Comparison of ENCODE assay signal across 11 cellular contexts in the genomic region with DNA sequence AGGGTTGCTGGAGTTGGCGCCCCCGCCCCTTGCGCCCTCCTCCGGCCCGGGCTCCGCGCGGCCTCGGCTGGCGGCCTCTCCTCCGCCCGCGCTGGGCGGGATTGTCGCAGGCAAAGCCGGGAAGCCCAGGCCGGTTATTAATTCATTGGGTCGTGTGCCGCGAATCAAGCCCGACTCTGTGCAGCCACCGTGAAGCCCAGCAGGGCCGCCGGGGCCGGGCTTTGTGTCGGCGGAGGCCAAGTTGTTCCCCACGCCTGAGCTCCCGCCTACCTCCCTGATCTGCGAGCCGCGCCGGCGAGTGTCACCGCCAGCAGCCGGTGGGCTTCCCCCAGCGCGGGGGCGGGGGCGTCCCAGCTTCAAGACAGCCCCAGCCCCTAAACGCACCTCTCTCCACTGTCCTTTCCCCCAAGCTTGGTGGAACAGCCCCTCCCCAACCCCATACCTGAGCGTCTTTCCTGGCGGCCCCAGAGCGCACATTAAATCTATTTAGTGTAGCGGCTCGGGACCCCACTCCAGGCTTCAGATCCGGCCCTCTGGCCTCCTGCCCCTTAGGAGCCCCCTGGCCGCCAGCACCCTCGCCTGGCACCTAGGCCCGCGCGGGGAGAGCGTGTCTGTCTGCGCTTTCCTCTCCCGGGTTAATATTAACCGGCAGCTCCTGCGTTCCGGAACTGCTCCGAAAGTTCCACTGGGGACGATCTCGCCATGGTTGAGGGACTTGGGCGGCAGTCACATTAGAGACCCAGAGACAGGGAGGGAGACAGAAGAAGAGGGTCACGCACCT. TPM values are rescaled to one million over a fixed set of nuclear protein-coding genes. Genes with fewer than 3 reads are reported as not detected.
DNase-seq lines count a peak whose midpoint lies in the region; ATAC-seq, FAIRE-seq and TF ChIP-seq lines count a peak whose summit lies in the region.
"Had no signal": no experiment of that assay in that cellular context is flagged by ENCODE, and none has a peak within 500 bp of the region (broad histone marks: within the 10 kb centered on the region; RNA-seq: fewer than 3 reads in every experiment).

No MANE protein-coding gene starts in this region.

- no peak overlapping the region for H3K27ac ChIP-seq in PC-3 (ENCODE audit: low read length)
- peak overlapping the region; percentile 89 to 96 for H3K27ac ChIP-seq in kidney (ENCODE audit: low read depth in 2 of 2, low read length in 2 of 2)
- no peak overlapping the region for H3K27ac ChIP-seq in spleen

- H3K27me3 Mint-ChIP-seq in T-helper 1 cell treated with Interleukin-12 subunit alpha and Interleukin-12 subunit beta and Interleukin-4 antibody, amounts not matched to agents 30 μg/mL and 1 μg/mL, for 36 hours (ENCODE audit: low read depth) = peaks cover 79% of the 10 kb centered on the region

- H3K79me2 ChIP-seq in PC-3 (ENCODE audit: low read length) = no peaks in the 10 kb centered on the region

- H2AFZ ChIP-seq in PC-3 (ENCODE audit: low read length) = peak overlapping the region; percentile 77

- peak overlapping the region; percentile 65 for H3K4me3 ChIP-seq in PC-3 (ENCODE audit: low read length)
- H3K4me3 ChIP-seq in kidney (ENCODE audit: low read length in 2 of 2) = peak overlapping the region; percentile 45 to 64
- H3K4me3 ChIP-seq in spleen = peak overlapping the region in 7 of 8 donors; percentile 5 to 52 (median 13)

- H4K20me1 ChIP-seq in PC-3 (ENCODE audit: low read length) = no peaks in the 10 kb centered on the region

- FAIRE-seq in kidney (lab: Jason Lieb, UNC) = no peak

- no peak overlapping the region for H3K9ac ChIP-seq in PC-3 (ENCODE audit: low read length)
- H3K9ac ChIP-seq in kidney (ENCODE audit: low read length in 2 of 2) = peak overlapping the region in 1 of 2 donors; percentile 71

- DNase-seq in T-helper 1 cell (no peak), PC-3 (peak; percentile 14), kidney (peak; percentile 89), spleen (peak; percentile 52), SW 1271 (lab: John Stamatoyannopoulos, UW) (no peak), EL (no peak)
- DNase-seq: BE2C; Karpas-422; stimulated activated CD8-positive, alpha-beta memory T cell treated with anti-CD3 and anti-CD28 coated beads, Interleukin-4, amount 100 ng/mL, for 48 hours had no signal

- H3K9me2 ChIP-seq in PC-3 (replicated peaks; ENCODE audit: low read length) = no peaks in the 10 kb centered on the region

- H3K4me2 ChIP-seq in PC-3 (ENCODE audit: low read length) = peak overlapping the region; percentile 92

- peaks cover 27% of the 10 kb centered on the region for H3K4me1 ChIP-seq in PC-3 (ENCODE audit: insufficient read depth, low read length)
- peaks cover 0 to 19% of the 10 kb centered on the region in 2 donors for H3K4me1 ChIP-seq in kidney (ENCODE audit: control insufficient read depth in 1 of 2, insufficient read depth in 1 of 2, low read depth in 1 of 2, low read length in 2 of 2)
- H3K4me1 ChIP-seq in spleen = peaks cover 32 to 91% (median 66%) of the 10 kb centered on the region in 6 donors
- H3K4me1 ChIP-seq: BE2C had no signal

- WGBS in spleen, 5 donors = 1 to 6% (median 2%) methylated on average over 31 to 63 of the region's 63 CpGs

- CTCF ChIA-PET in PC-3 (lab: Charles Lee) = interaction anchor here (1.0 kb wide), 1 partner anchor 154 kb away, joined by 3 read pairs; no protein-coding TSS in a partner anchor

- H3K4me1 Mint-ChIP-seq in T-helper 1 cell treated with Interleukin-12 subunit alpha and Interleukin-12 subunit beta and Interleukin-4 antibody, amounts not matched to agents 30 μg/mL and 1 μg/mL, for 36 hours (ENCODE audit: low read depth) = peaks cover 16% of the 10 kb centered on the region

- no peaks in the 10 kb centered on the region for H3K9me3 Mint-ChIP-seq in T-helper 1 cell treated with Interleukin-12 subunit alpha and Interleukin-12 subunit beta and Interleukin-4 antibody, amounts not matched to agents 30 μg/mL and 1 μg/mL, for 36 hours

- ATAC-seq in PC-3 (no peak), HG03139 (IDR thresholded peaks at IDR 0.05; ENCODE audit: unreplicated experiment) (no peak)

- H3K27ac Mint-ChIP-seq in T-helper 1 cell treated with Interleukin-12 subunit alpha and Interleukin-12 subunit beta and Interleukin-4 antibody, amounts not matched to agents 30 μg/mL and 1 μg/mL, for 36 hours = peak overlapping the region; percentile 41

- no peaks in the 10 kb centered on the region for H3F3A ChIP-seq in PC-3 (ENCODE audit: low read length, unreplicated experiment)

- intact Hi-C loops in PC-3 (cut with micrococcal nuclease) (no loop called here), kidney (cut with DNase I) (no loop called here), spleen (cut with DNase I; ENCODE audit: low total_unique reads) (no loop called here)

- H3K4me3 Mint-ChIP-seq in T-helper 1 cell treated with Interleukin-12 subunit alpha and Interleukin-12 subunit beta and Interleukin-4 antibody, amounts not matched to agents 30 μg/mL and 1 μg/mL, for 36 hours = no peak overlapping the region

- POLR2A ChIA-PET in PC-3 (lab: Charles Lee; ENCODE audit: unreplicated experiment) = no interaction called here

- no peak for TF ChIP-seq POLR2A in spleen (IDR thresholded peaks at IDR 0.05)

- H3K27me3 ChIP-seq in PC-3 (ENCODE audit: low read length) (peaks cover 52% of the 10 kb centered on the region), spleen (replicated peaks in 1 of 7) (peaks cover 5 to 100% (median 97%) of the 10 kb centered on the region in 7 donors)

- H3K9me3 ChIP-seq in PC-3 (ENCODE audit: low read length) = no peaks in the 10 kb centered on the region
- H3K9me3 ChIP-seq in kidney (ENCODE audit: control insufficient read depth in 1 of 2, low read length in 2 of 2) = no peaks in the 10 kb centered on the region
- H3K9me3 ChIP-seq in spleen = no peaks in the 10 kb centered on the region
- H3K9me3 ChIP-seq: BE2C had no signal

- H3K36me3 ChIP-seq in PC-3 (ENCODE audit: low read depth, low read length) (no peaks in the 10 kb centered on the region), kidney (ENCODE audit: control insufficient read depth in 1 of 2, insufficient read depth in 2 of 2, low read length in 2 of 2) (no peaks in the 10 kb centered on the region), spleen (no peaks in the 10 kb centered on the region)
- H3K36me3 ChIP-seq: BE2C had no signal

- no TSS peak for BruUV-seq in PC-3 (replicated peaks; lab: Mats Ljungman, UMichigan)

- no peaks in the 10 kb centered on the region for H3K36me3 Mint-ChIP-seq in T-helper 1 cell treated with Interleukin-12 subunit alpha and Interleukin-12 subunit beta and Interleukin-4 antibody, amounts not matched to agents 30 μg/mL and 1 μg/mL, for 36 hours (ENCODE audit: low read depth)

- TF ChIP-seq CTCF in PC-3 (conservative IDR thresholded peaks at IDR 0.05; ENCODE audit: low read depth, low read length) = no peak
- TF ChIP-seq CTCF in kidney (IDR thresholded peaks at IDR 0.05; ENCODE audit: borderline replicate concordance, extremely low read depth, insufficient read depth) = no peak
- TF ChIP-seq CTCF in spleen (IDR thresholded peaks at IDR 0.05 in 8 of 11, conservative IDR thresholded peaks at IDR 0.05 in 3 of 11) = no peak

RNA-seq across cellular contexts. Expression of a gene that starts 3.5 kb away (rescaled TPM):
- total RNA-seq in PC-3 (2014; rRNA removed) = 0.11 and 0.12 TPM in 2 replicates
- total RNA-seq in kidney = 15.2 TPM
- 2.0 TPM for polyA plus RNA-seq in kidney (ENCODE audit: insufficient read depth, low read depth, low replicate concordance)
- not detected for total RNA-seq in spleen
- polyA plus RNA-seq in spleen = not detected

Comparison
In these comparisons a context has a peak if more than half of its experiments do, and no peak if none do; other contexts are left out.
1. DNase-seq: peak in PC-3 (single experiment), kidney (single experiment) and spleen (single experiment); none in T-helper 1 cell (0 of 5), SW 1271 (0 of 2) and EL (single experiment).
2. H3K27ac ChIP-seq: peak in kidney (2 of 2); none in PC-3 (single experiment) and spleen (0 of 8).
3. H3K4me3 ChIP-seq: peak in every context shown above with its lines; median percentile 65 in PC-3; 54 in kidney; 13 in spleen.
4. RNA of a gene that starts 3.5 kb away (total RNA-seq): 15.2 TPM in kidney (single experiment); 0.11 to 0.12 TPM in PC-3 and not detected in spleen; every median in the first group is over 10 times any median in the second.